ENCODE assay signal across 11 cellular contexts in the genomic region with DNA sequence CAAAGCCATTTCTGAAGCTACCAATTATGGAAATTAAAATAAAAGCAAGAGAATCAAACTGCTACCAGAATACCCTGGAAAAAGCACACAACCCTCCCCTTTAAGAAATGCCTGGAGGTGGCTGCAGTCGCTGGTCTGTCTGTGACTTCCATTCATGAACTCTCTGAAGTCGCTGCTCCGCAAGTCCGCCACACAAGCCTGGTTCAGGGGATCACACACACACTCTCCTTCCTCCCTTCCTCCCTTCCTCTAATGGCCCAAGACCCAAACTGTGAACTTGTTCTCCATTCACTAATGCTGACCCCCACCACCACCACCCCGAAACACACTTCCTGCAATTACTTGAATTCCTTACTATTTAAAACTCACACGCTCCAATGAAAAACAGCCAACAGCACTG. TPM values are rescaled to one million over a fixed set of nuclear protein-coding genes. Genes with fewer than 3 reads are reported as not detected.
DNase-seq lines count a peak whose midpoint lies in the region; ATAC-seq, FAIRE-seq and TF ChIP-seq lines count a peak whose summit lies in the region.
"Had no signal": no experiment of that assay in that cellular context is flagged by ENCODE, and none has a peak within 500 bp of the region (broad histone marks: within the 10 kb centered on the region; RNA-seq: fewer than 3 reads in every experiment).

No MANE protein-coding gene starts in this region.

- no peak for TF ChIP-seq CTCF in HepG2 (CRISPR knock-in tag; IDR thresholded peaks at IDR 0.05)
- no peak for TF ChIP-seq CTCF in right lobe of liver (IDR thresholded peaks at IDR 0.05)
- no peak for TF ChIP-seq CTCF in esophagus muscularis mucosa (IDR thresholded peaks at IDR 0.05)
- TF ChIP-seq CTCF in neural crest cell (conservative IDR thresholded peaks at IDR 0.05): no peak

- H3K9me3 Mint-ChIP-seq in neural crest cell: no peaks in the 10 kb centered on the region
- H3K9me3 Mint-ChIP-seq in stimulated activated effector memory CD8-positive, alpha-beta T cell treated with anti-CD3 and anti-CD28 coated beads, Interleukin-12 subunit alpha, Interleukin-12 subunit beta, amount 100 ng/mL, for 72 hours: peaks cover 5% of the 10 kb centered on the region
- H3K9me3 Mint-ChIP-seq: activated naive CD8-positive, alpha-beta T cell treated with anti-CD3 and anti-CD28 coated beads, Interleukin-2, amount 10 ng/mL, durations not matched to agents 7 days and 5 days had no signal

- TF ChIP-seq EP300 in HepG2 (IDR thresholded peaks at IDR 0.05; ENCODE audit: low read depth in 2 of 2, low read length in 2 of 2): no peak
- no peak for TF ChIP-seq EP300 in HepG2 (CRISPR knock-in tag; IDR thresholded peaks at IDR 0.05; ENCODE audit: borderline replicate concordance)
- TF ChIP-seq EP300 in esophagus muscularis mucosa (IDR thresholded peaks at IDR 0.05): no peak

- no peaks in the 10 kb centered on the region for H3K36me3 Mint-ChIP-seq in neural crest cell (ENCODE audit: low read depth)
- H3K36me3 Mint-ChIP-seq in stimulated activated effector memory CD8-positive, alpha-beta T cell treated with anti-CD3 and anti-CD28 coated beads, Interleukin-12 subunit alpha, Interleukin-12 subunit beta, amount 100 ng/mL, for 72 hours: no peaks in the 10 kb centered on the region

- peaks cover 36% of the 10 kb centered on the region for H3K27me3 Mint-ChIP-seq in neural crest cell (ENCODE audit: low read depth)

- intact Hi-C loops in HepG2 (cut with micrococcal nuclease; ENCODE audit: unreplicated experiment): no loop called here
- intact Hi-C loops in right lobe of liver (cut with DNase I): no loop called here
- intact Hi-C loops in esophagus muscularis mucosa (cut with DNase I): no loop called here

- H3K36me3 ChIP-seq in HepG2 (replicated peaks in 1 of 2; ENCODE audit: control insufficient read depth in 1 of 2, insufficient read depth in 2 of 2, low read length in 2 of 2) (no peaks in the 10 kb centered on the region), right lobe of liver (no peaks in the 10 kb centered on the region), esophagus muscularis mucosa (no peaks in the 10 kb centered on the region)

- peak overlapping the region; percentile 76 for H3K27ac Mint-ChIP-seq in neural crest cell (ENCODE audit: unreplicated experiment)
- no peak overlapping the region for H3K27ac Mint-ChIP-seq in stimulated activated effector memory CD8-positive, alpha-beta T cell treated with anti-CD3 and anti-CD28 coated beads, Interleukin-12 subunit alpha, Interleukin-12 subunit beta, amount 100 ng/mL, for 72 hours
- H3K27ac Mint-ChIP-seq: activated naive CD8-positive, alpha-beta T cell treated with anti-CD3 and anti-CD28 coated beads, Interleukin-2, amount 10 ng/mL, durations not matched to agents 7 days and 5 days had no signal

- POLR2A ChIA-PET in HepG2 (lab: Yijun Ruan, JAX): no interaction called here

- WGBS in HepG2 (ENCODE audit: low lambda C conversion rate): 93% methylated on average over 6 of the region's 6 CpGs
- 48% methylated on average over 3 of the region's 6 CpGs for WGBS in right lobe of liver (ENCODE audit: insufficient coverage, low coverage, low lambda C conversion rate, missing lambda C conversion rate)
- 21% methylated on average over 6 of the region's 6 CpGs for WGBS in esophagus muscularis mucosa

- CTCF ChIA-PET in HepG2 (lab: Yijun Ruan, JAX; ENCODE audit: low intra/inter-chr PET ratio, low total read pairs): no interaction called here

- H3K79me2 ChIP-seq in HepG2 (ENCODE audit: insufficient read depth, low read length): no peaks in the 10 kb centered on the region

- DNase-seq in HepG2 (ENCODE audit: low spot score) (no peak), right lobe of liver (no peak), esophagus muscularis mucosa (ENCODE audit: extremely low spot score) (no peak), neural crest cell (ENCODE audit: low read depth, low spot score) (peak; percentile 25), pons (ENCODE audit: low spot score) (no peak)
- DNase-seq in activated effector memory CD4-positive, alpha-beta T cell treated with Interleukin-2 at 50 U/mL for 16 hours: no peak
- no peak for DNase-seq in stimulated activated effector memory CD8-positive, alpha-beta T cell treated with anti-CD3 and anti-CD28 coated beads, Interleukin-12 subunit alpha, Interleukin-12 subunit beta, amount 100 ng/mL, for 72 hours (ENCODE audit: low spot score in 2 of 2)
- DNase-seq: activated naive CD8-positive, alpha-beta T cell treated with anti-CD3 and anti-CD28 coated beads, Interleukin-2, amount 10 ng/mL, durations not matched to agents 7 days and 5 days had no signal

- H3K4me1 ChIP-seq in HepG2 (ENCODE audit: insufficient read depth, low read length): peaks cover 35% of the 10 kb centered on the region
- peaks cover 0 to 14% (median 4%) of the 10 kb centered on the region in 4 donors for H3K4me1 ChIP-seq in right lobe of liver
- H3K4me1 ChIP-seq in esophagus muscularis mucosa: peaks cover 7 to 61% (median 42%) of the 10 kb centered on the region in 4 donors

- H3K4me3 Mint-ChIP-seq in neural crest cell: peak overlapping the region; percentile 97
- H3K4me3 Mint-ChIP-seq in stimulated activated effector memory CD8-positive, alpha-beta T cell treated with anti-CD3 and anti-CD28 coated beads, Interleukin-12 subunit alpha, Interleukin-12 subunit beta, amount 100 ng/mL, for 72 hours: no peak overlapping the region
- H3K4me3 Mint-ChIP-seq: activated naive CD8-positive, alpha-beta T cell treated with anti-CD3 and anti-CD28 coated beads, Interleukin-2, amount 10 ng/mL, durations not matched to agents 7 days and 5 days had no signal

- TF ChIP-seq POLR2A in HepG2 (IDR thresholded peaks at IDR 0.05; ENCODE audit: insufficient read depth in 1 of 2, low read depth in 2 of 2, low read length in 2 of 2): no peak
- no peak for TF ChIP-seq POLR2A in right lobe of liver (IDR thresholded peaks at IDR 0.05)
- no peak for TF ChIP-seq POLR2A in esophagus muscularis mucosa (IDR thresholded peaks at IDR 0.05; ENCODE audit: low read depth)

- H3K27me3 ChIP-seq in HepG2 (ENCODE audit: control insufficient read depth in 1 of 2, insufficient read depth in 2 of 2, low read length in 2 of 2): peaks cover 0 to 15% of the 10 kb centered on the region in 2 experiments; a peak in 1 of 5 replicates
- H3K27me3 ChIP-seq in right lobe of liver: no peaks in the 10 kb centered on the region
- H3K27me3 ChIP-seq in esophagus muscularis mucosa: no peaks in the 10 kb centered on the region

- H3K9ac ChIP-seq in HepG2 (ENCODE audit: insufficient read depth, low read depth, low read length): no peak overlapping the region

- no TSS peak for BruUV-seq in HepG2 (replicated peaks; lab: Mats Ljungman, UMichigan)

- no peaks in the 10 kb centered on the region for H4K20me1 ChIP-seq in HepG2 (ENCODE audit: insufficient read depth, low read length)

- FAIRE-seq in HepG2 (lab: Jason Lieb, UNC): no peak
- FAIRE-seq: TTC549 had no signal

- in situ Hi-C loops in HepG2 (cut with HindIII; ENCODE audit: extremely low pct_ligation_motif_present, low pct_unique_long_range_greater_than_20kb): no loop called here

- no peaks in the 10 kb centered on the region for H3K9me3 ChIP-seq in HepG2 (ENCODE audit: low read length)
- H3K9me3 ChIP-seq in right lobe of liver: no peaks in the 10 kb centered on the region
- no peaks in the 10 kb centered on the region for H3K9me3 ChIP-seq in esophagus muscularis mucosa

- no peak for TF ChIP-seq RAD21 in HepG2 (CRISPR knock-in tag; IDR thresholded peaks at IDR 0.05)

- H2AFZ ChIP-seq in HepG2 (ENCODE audit: low read length): no peak overlapping the region

- peaks cover 85% of the 10 kb centered on the region for H3K4me1 Mint-ChIP-seq in neural crest cell
- no peaks in the 10 kb centered on the region for H3K4me1 Mint-ChIP-seq in stimulated activated effector memory CD8-positive, alpha-beta T cell treated with anti-CD3 and anti-CD28 coated beads, Interleukin-12 subunit alpha, Interleukin-12 subunit beta, amount 100 ng/mL, for 72 hours

- ATAC-seq in HepG2 (no peak), right lobe of liver (no peak), HG02981 (IDR thresholded peaks at IDR 0.05; ENCODE audit: unreplicated experiment) (no peak)
- ATAC-seq in stimulated activated effector memory CD8-positive, alpha-beta T cell treated with anti-CD3 and anti-CD28 coated beads, Interleukin-12 subunit alpha, Interleukin-12 subunit beta, amount 100 ng/mL, for 72 hours: no peak

- H3K27ac ChIP-seq in HepG2 (ENCODE audit: extremely low read length, insufficient read depth, low read length) (no peak overlapping the region), right lobe of liver (no peak overlapping the region), esophagus muscularis mucosa (replicated peaks in 1 of 4) (peak overlapping the region; percentile 77 to 86 (median 83))
- H3K27ac ChIP-seq: C4-2B had no signal

- peak overlapping the region; percentile 84; the same call in 1 of the 2 replicates for H3K4me2 ChIP-seq in HepG2 (ENCODE audit: low read depth, low read length)

- H3K4me3 ChIP-seq in HepG2 (replicated peaks in 1 of 3; ENCODE audit: insufficient read depth in 1 of 3, low read depth in 2 of 3, low read length in 3 of 3) (no peak overlapping the region), right lobe of liver (no peak overlapping the region), esophagus muscularis mucosa (peak overlapping the region; percentile 53 to 72 (median 63))

RNA-seq across cellular contexts. Expression of a gene that starts 1.0 kb away (rescaled TPM):
- total RNA-seq in HepG2 (2016; rRNA removed; fragmentation: Illumina TruSeq; extraction: Trizol) (not detected in 2 replicates), right lobe of liver (1 to 10 TPM in 1 of 6 experiments, not detected in 5; 1.3 TPM), esophagus muscularis mucosa (100 to 1,000 TPM in 3 of 4 donors, 10 to 100 TPM in 1; 66.1 to 152 (median 138) TPM), neural crest cell (26.5 and 34.1 TPM in 2 replicates)
- not detected in 2 replicates for total RNA-seq in HepG2 (2016; cell fraction: cytosol; rRNA removed; fragmentation: Illumina TruSeq; extraction: Trizol; ENCODE audit: low read depth)
- not detected in 2 replicates for total RNA-seq in HepG2 (2016; cell fraction: insoluble cytoplasmic fraction; rRNA removed; fragmentation: Illumina TruSeq; extraction: Trizol)
- total RNA-seq in HepG2 (2016; cell fraction: membrane; rRNA removed; fragmentation: Illumina TruSeq; extraction: Trizol): not detected in 2 replicates
- not detected in 2 replicates for total RNA-seq in HepG2 (2016; cell fraction: nucleus; rRNA removed; fragmentation: Illumina TruSeq; extraction: Trizol)
- not detected in 2 replicates for polyA plus RNA-seq in HepG2 (2011; rRNA removed)
- polyA plus RNA-seq in HepG2 (2011; cell fraction: cytosol; rRNA removed): not detected in 2 replicates
- not detected in 2 replicates for polyA plus RNA-seq in HepG2 (2011; cell fraction: nucleus; rRNA removed)
- 0.12 TPM in 1 of 2 replicates, not detected in the other for polyA plus RNA-seq in HepG2 (2012)
- not detected in 2 replicates for polyA plus RNA-seq in HepG2 (2016; cell fraction: cytosol; fragmentation: Illumina TruSeq; extraction: Trizol; ENCODE audit: low read depth)
- not detected in 2 replicates for polyA plus RNA-seq in HepG2 (2016; cell fraction: insoluble cytoplasmic fraction; fragmentation: Illumina TruSeq; extraction: Trizol; ENCODE audit: low read depth)
- polyA plus RNA-seq in HepG2 (2016; cell fraction: membrane; fragmentation: Illumina TruSeq; extraction: Trizol; ENCODE audit: low read depth): not detected in 2 replicates
- not detected in 2 replicates for polyA plus RNA-seq in HepG2 (2016; cell fraction: nucleus; fragmentation: Illumina TruSeq; extraction: Trizol; ENCODE audit: insufficient read depth, low read depth)
- polyA minus RNA-seq in HepG2 (2011; rRNA and poly(A)+ RNA removed; ENCODE audit: low replicate concordance): not detected in 2 replicates
- polyA minus RNA-seq in HepG2 (2011; cell fraction: cytosol; rRNA and poly(A)+ RNA removed): not detected in 2 replicates
- polyA minus RNA-seq in HepG2 (2011; cell fraction: nucleus; rRNA and poly(A)+ RNA removed): not detected in 2 replicates
- total RNA-seq: activated naive CD8-positive, alpha-beta T cell treated with anti-CD3 and anti-CD28 coated beads, Interleukin-2, amount 10 ng/mL, durations not matched to agents 7 days and 5 days had no signal

Comparison
In these comparisons a context has a peak if more than half of its experiments do, and no peak if none do; other contexts are left out.
1. H3K27ac ChIP-seq: peak in esophagus muscularis mucosa (4 of 4); none in HepG2 (single experiment) and right lobe of liver (0 of 3).
2. H3K4me3 ChIP-seq: peak in esophagus muscularis mucosa (4 of 4); none in HepG2 (0 of 3) and right lobe of liver (0 of 3).
3. RNA of a gene that starts 1.0 kb away (total RNA-seq): 66.1 to 152 TPM in esophagus muscularis mucosa and 26.5 to 34.1 TPM in neural crest cell; not detected in HepG2 and 1.3 TPM in right lobe of liver; every median in the first group is over 10 times any median in the second.